In genomic region chr18:77132369-77133050, GRCh38 we compare ENCODE assay signal across 8 cellular contexts. TPM values are rescaled to one million over a fixed set of nuclear protein-coding genes. Genes with fewer than 3 reads are reported as not detected.
A peak's percentile ranks its signal among the peaks of the same experiment; 100 is the strongest.
DNase-seq lines count a peak whose midpoint lies in the region; ATAC-seq and TF ChIP-seq lines count a peak whose summit lies in the region.

TSS of gene MBP (minus strand) at chr18:77132783. CDS start at chr18:77105261, 27,522 bp downstream.

- TF ChIP-seq CTCF in AG04450 (IDR thresholded peaks at IDR 0.05; ENCODE audit: low read depth, low read length) (no peak), OCI-LY1 (IDR thresholded peaks at IDR 0.05; ENCODE audit: low read length) (no peak), glutamatergic neuron (IDR thresholded peaks at IDR 0.05; ENCODE audit: partially characterized antibody, unreplicated experiment) (no peak), progenitor cell of endocrine pancreas (IDR thresholded peaks at IDR 0.05; ENCODE audit: unreplicated experiment) (no peak)

- no peak for DNase-seq in AG04450 (ENCODE audit: low read depth, low spot score)
- DNase-seq in activated gamma-delta T cell (lab: John Stamatoyannopoulos, UW), result peak; percentile 55
- DNase-seq in glutamatergic neuron, result peak; percentile 74
- peak; percentile 73 for DNase-seq in progenitor cell of endocrine pancreas (ENCODE audit: low spot score, unreplicated experiment)
- DNase-seq in NK-92 treated with Interleukin-12 subunit alpha and Interleukin-12 subunit beta, amount 100 ng/mL, for 24 hours (lab: John Stamatoyannopoulos, UW), result no peak

- no peak within 1 kb of the TSS for H2AFZ ChIP-seq in OCI-LY1 (ENCODE audit: low read length)

- H3K4me1 Mint-ChIP-seq in glutamatergic neuron (ENCODE audit: low read depth, unreplicated experiment) (peaks cover 42% of the 10 kb centered on the region), progenitor cell of endocrine pancreas (ENCODE audit: low read depth) (peaks cover 18% of the 10 kb centered on the region)

- H3K27ac ChIP-seq in AG04450 (ENCODE audit: low read depth, low read length), result no peak within 1 kb of the TSS
- H3K27ac ChIP-seq in OCI-LY1 (ENCODE audit: low read depth, low read length, poor library complexity, severe bottlenecking), result peak within 1 kb of the TSS; percentile 91

- H3K4me3 Mint-ChIP-seq in glutamatergic neuron (ENCODE audit: unreplicated experiment) (peak within 1 kb of the TSS; percentile 95), progenitor cell of endocrine pancreas (ENCODE audit: low read depth) (peak within 1 kb of the TSS; percentile 86)

- H3K9me2 ChIP-seq in OCI-LY1 (ENCODE audit: low read depth, low read length), result no peaks in the 10 kb centered on the region

- peaks cover 35% of the 10 kb centered on the region for H3K9me3 Mint-ChIP-seq in glutamatergic neuron (ENCODE audit: unreplicated experiment)
- no peaks in the 10 kb centered on the region for H3K9me3 Mint-ChIP-seq in progenitor cell of endocrine pancreas (ENCODE audit: low read depth)

- peak within 1 kb of the TSS; percentile 89 for H3K4me2 ChIP-seq in OCI-LY1 (ENCODE audit: low read length)

- H4K20me1 ChIP-seq in OCI-LY1 (ENCODE audit: insufficient read depth, low read length), result no peaks in the 10 kb centered on the region

- peak within 1 kb of the TSS; percentile 58 for H3K4me3 ChIP-seq in AG04450 (ENCODE audit: low read depth, low read length)
- peak within 1 kb of the TSS; percentile 90 for H3K4me3 ChIP-seq in OCI-LY1 (ENCODE audit: low read depth, low read length, poor library complexity, severe bottlenecking)

- H3K27me3 ChIP-seq in AG04450 (ENCODE audit: control insufficient read depth, insufficient read depth, low read length) (peaks cover 11% of the 10 kb centered on the region), OCI-LY1 (ENCODE audit: insufficient read depth, low read length) (no peaks in the 10 kb centered on the region)

- H3K27ac Mint-ChIP-seq in glutamatergic neuron (ENCODE audit: unreplicated experiment), result peak within 1 kb of the TSS; percentile 98
- H3K27ac Mint-ChIP-seq in progenitor cell of endocrine pancreas, result peak within 1 kb of the TSS; percentile 96

- H3F3A ChIP-seq in OCI-LY1 (ENCODE audit: insufficient read depth, low read length), result no peaks in the 10 kb centered on the region; the same call in 1 of the 2 replicates

- H3K36me3 Mint-ChIP-seq in glutamatergic neuron (ENCODE audit: unreplicated experiment) (no peaks in the 10 kb centered on the region), progenitor cell of endocrine pancreas (ENCODE audit: insufficient read depth) (peaks cover 4% of the 10 kb centered on the region)

- no peaks in the 10 kb centered on the region; the same call in 1 of the 2 replicates for H3K9me3 ChIP-seq in AG04450 (ENCODE audit: control insufficient read depth, insufficient read depth, low read length)
- H3K9me3 ChIP-seq in OCI-LY1 (ENCODE audit: low read length), result no peaks in the 10 kb centered on the region

- ATAC-seq in GM19025 (IDR thresholded peaks at IDR 0.05; ENCODE audit: low read depth, unreplicated experiment) (peak; percentile 59), HG03175 (IDR thresholded peaks at IDR 0.05; ENCODE audit: unreplicated experiment) (peak; percentile 65)

- H3K9ac ChIP-seq in OCI-LY1 (ENCODE audit: low read length), result peak within 1 kb of the TSS; percentile 94

- POLR2A ChIA-PET in AG04450 (lab: Yijun Ruan, JAX), result interaction anchor here (0.6 kb wide), 1 partner anchor 47 kb away, joined by 3 read pairs; no protein-coding TSS in a partner anchor

- H3K79me2 ChIP-seq in OCI-LY1 (ENCODE audit: insufficient read depth, low read length), result peaks cover 40% of the 10 kb centered on the region

- H3K36me3 ChIP-seq in OCI-LY1 (ENCODE audit: insufficient read depth, low read length), result peaks cover 9% of the 10 kb centered on the region

- H3K27me3 Mint-ChIP-seq in glutamatergic neuron (ENCODE audit: unreplicated experiment) (peaks cover 31% of the 10 kb centered on the region), progenitor cell of endocrine pancreas (peaks cover 28% of the 10 kb centered on the region)

- peaks cover 63% of the 10 kb centered on the region for H3K4me1 ChIP-seq in OCI-LY1 (ENCODE audit: insufficient read depth, low read length, severe bottlenecking)

- CTCF ChIA-PET in AG04450 (lab: Charles Lee), result interaction anchor here (1.0 kb wide), 1 partner anchor 75 kb away, joined by 3 read pairs; no protein-coding TSS in a partner anchor

RNA-seq across cellular contexts. Expression of gene MBP, which starts in this region (rescaled TPM):
- polyA plus RNA-seq in AG04450 (2011; rRNA removed), result 4.7 and 5.3 TPM in 2 replicates
- polyA minus RNA-seq in AG04450 (2011; rRNA and poly(A)+ RNA removed), result 5.9 and 10.9 TPM in 2 replicates
- total RNA-seq in glutamatergic neuron (ENCODE audit: unreplicated experiment) (82.6 TPM), progenitor cell of endocrine pancreas (38.4 and 39.0 TPM in 2 replicates)

Comparison
In these comparisons a context has a peak if more than half of its experiments do, and no peak if none do; other contexts are left out.
1. DNase-seq: peak in activated gamma-delta T cell (single experiment), glutamatergic neuron (single experiment) and progenitor cell of endocrine pancreas (single experiment); none in AG04450 (single experiment) and NK-92 treated with Interleukin-12 subunit alpha and Interleukin-12 subunit beta, amount 100 ng/mL, for 24 hours (single experiment).